In the genomic region with DNA sequence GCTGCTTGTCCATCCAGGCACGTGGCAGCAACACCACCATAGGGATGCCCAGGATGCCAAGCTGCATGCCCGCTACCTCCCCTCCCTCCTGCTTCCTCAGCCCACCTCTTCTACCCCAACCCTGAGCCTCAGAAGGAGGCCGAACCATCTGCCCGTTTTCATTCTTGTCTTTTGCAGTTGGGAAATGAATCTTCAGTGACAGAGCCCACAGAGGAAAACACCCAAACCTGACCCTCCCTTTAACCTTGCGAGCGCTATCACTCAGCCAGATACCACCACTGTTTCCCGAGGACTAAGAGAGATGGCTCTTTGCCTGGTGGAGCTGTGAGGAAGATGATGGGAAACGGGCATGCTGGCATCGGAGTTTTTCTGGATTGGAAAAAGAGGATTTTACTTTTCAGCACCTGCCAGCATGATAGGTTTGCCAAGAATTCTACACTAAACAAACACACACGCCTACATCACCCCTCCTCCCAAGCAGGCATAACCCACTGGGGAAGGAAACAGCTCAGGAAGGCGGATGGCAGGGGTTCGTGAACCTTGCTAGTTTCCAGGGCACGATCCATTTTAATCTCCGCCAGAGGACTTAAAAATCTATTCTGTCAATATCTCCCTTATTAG, we compare ENCODE assay signal across 16 cellular contexts.
DNase-seq lines count a peak whose midpoint lies in the region; ATAC-seq and TF ChIP-seq lines count a peak whose summit lies in the region.
"Had no signal": no experiment of that assay in that cellular context is flagged by ENCODE, and none has a peak within 500 bp of the region (broad histone marks: within the 10 kb centered on the region; RNA-seq: fewer than 3 reads in every experiment).

No MANE protein-coding gene starts in this region.

- peak overlapping the region in 1 of 2 donors; percentile 62 for H3K27ac Mint-ChIP-seq in effector memory CD8-positive, alpha-beta T cell
- H3K27ac Mint-ChIP-seq: GM23338, mesothelial cell of epicardium had no signal

- H2AFZ ChIP-seq in PC-3 (ENCODE audit: low read length): peak overlapping the region; percentile 28
- H2AFZ ChIP-seq in mesenchymal stem cell (ENCODE audit: low read depth, low read length): no peak overlapping the region
- H2AFZ ChIP-seq: GM23338 had no signal

- peaks cover 6 to 9% of the 10 kb centered on the region in 2 donors for H3K27me3 Mint-ChIP-seq in effector memory CD8-positive, alpha-beta T cell

- no peak for TF ChIP-seq CTCF in PC-3 (conservative IDR thresholded peaks at IDR 0.05; ENCODE audit: low read depth, low read length)

- no peak overlapping the region for H2BK12ac ChIP-seq in mesenchymal stem cell (ENCODE audit: low read length in 2 of 2)

- 86% methylated on average over 9 of the region's 14 CpGs for whole genome bisulfite sequencing in mesenchymal stem cell
- 54 to 55% methylated on average over 14 of the region's 14 CpGs for WGBS in aorta, 2 donors

- H3K9me3 ChIP-seq in PC-3 (ENCODE audit: low read length): no peaks in the 10 kb centered on the region
- H3K9me3 ChIP-seq in mesenchymal stem cell (ENCODE audit: control insufficient read depth, low read length): no peaks in the 10 kb centered on the region
- no peaks in the 10 kb centered on the region for H3K9me3 ChIP-seq in aorta (ENCODE audit: control insufficient read depth, low read length)
- H3K9me3 ChIP-seq: neutrophil, right atrium auricular region had no signal

- H4K8ac ChIP-seq in mesenchymal stem cell (ENCODE audit: low read length): peak overlapping the region; percentile 3

- H3K4me3 ChIP-seq in PC-3 (ENCODE audit: low read length) (no peak overlapping the region), mesenchymal stem cell (ENCODE audit: insufficient read depth in 1 of 2, low read depth in 1 of 2, low read length in 2 of 2) (no peak overlapping the region), aorta (ENCODE audit: low read length in 2 of 2) (no peak overlapping the region)
- H3K4me3 ChIP-seq: GM23338, right atrium auricular region had no signal

- H3K23ac ChIP-seq in mesenchymal stem cell (ENCODE audit: low read length in 2 of 2): no peak overlapping the region

- POLR2A ChIA-PET in PC-3 (lab: Charles Lee; ENCODE audit: unreplicated experiment): interaction anchor here (0.6 to 1.0 kb wide), 3 partner anchors 17 to 49 kb away, joined by 3 to 7 read pairs (median 5); no protein-coding TSS in a partner anchor

- CTCF ChIA-PET in PC-3 (lab: Charles Lee): interaction anchor here (0.6 kb wide), 1 partner anchor 10 kb away, joined by 4 read pairs; no protein-coding TSS in a partner anchor

- intact Hi-C loops in PC-3 (cut with micrococcal nuclease): no loop called here
- intact Hi-C loops in aorta (cut with DNase I): no loop called here

- peaks cover 9 to 12% of the 10 kb centered on the region in 2 donors for H3K4me1 Mint-ChIP-seq in effector memory CD8-positive, alpha-beta T cell (ENCODE audit: low read depth in 2 of 2)

- H3K4ac ChIP-seq in mesenchymal stem cell (ENCODE audit: low read depth in 1 of 2, low read length in 2 of 2): no peak overlapping the region

- no peaks in the 10 kb centered on the region for H4K20me1 ChIP-seq in PC-3 (ENCODE audit: low read length)

- H3K9me2 ChIP-seq in PC-3 (replicated peaks; ENCODE audit: low read length): no peaks in the 10 kb centered on the region

- no peak overlapping the region for H2BK5ac ChIP-seq in mesenchymal stem cell (ENCODE audit: low read depth, low read length, poor library complexity, severe bottlenecking)

- H3K18ac ChIP-seq in mesenchymal stem cell (ENCODE audit: low read depth in 1 of 2, low read length in 2 of 2): no peak overlapping the region

- H2BK120ac ChIP-seq in mesenchymal stem cell (ENCODE audit: low read depth, low read length): no peak overlapping the region

- ATAC-seq in PC-3: peak; percentile 10; the same call in 1 of the 2 replicates
- ATAC-seq in aorta (ENCODE audit: low FRiP score): no peak
- no peak for ATAC-seq in effector memory CD8-positive, alpha-beta T cell (replicated peaks)
- ATAC-seq: activated CD4-positive, CD25-positive, alpha-beta regulatory T cell treated with anti-CD3 and anti-CD28 coated beads, Interleukin-2, amount 50 U/mL, for 24 hours; GM23338 had no signal

- no peaks in the 10 kb centered on the region for H3K79me2 ChIP-seq in PC-3 (ENCODE audit: low read length)

- H3F3A ChIP-seq in PC-3 (ENCODE audit: low read length, unreplicated experiment): peaks cover 4% of the 10 kb centered on the region

- no peak overlapping the region for H3K14ac ChIP-seq in mesenchymal stem cell (ENCODE audit: low read length in 2 of 2)

- H3K4me1 ChIP-seq in PC-3 (ENCODE audit: insufficient read depth, low read length) (peaks cover 36% of the 10 kb centered on the region), mesenchymal stem cell (ENCODE audit: control insufficient read depth, insufficient read depth, low read depth, low read length) (no peaks in the 10 kb centered on the region), aorta (ENCODE audit: control insufficient read depth in 1 of 2, insufficient read depth in 2 of 2, low read length in 2 of 2) (no peaks in the 10 kb centered on the region)
- H3K4me1 ChIP-seq: right atrium auricular region had no signal

- no peaks in the 10 kb centered on the region for H3K79me1 ChIP-seq in mesenchymal stem cell (replicated peaks; ENCODE audit: low read length, poor library complexity, severe bottlenecking)

- no peaks in the 10 kb centered on the region for H3K27me3 ChIP-seq in PC-3 (ENCODE audit: low read length)
- H3K27me3 ChIP-seq in mesenchymal stem cell (ENCODE audit: control insufficient read depth in 1 of 2, insufficient read depth in 1 of 2, low read length in 2 of 2): peaks cover 0 to 53% of the 10 kb centered on the region in 2 experiments
- no peaks in the 10 kb centered on the region for H3K27me3 ChIP-seq in aorta (ENCODE audit: control insufficient read depth in 1 of 2, insufficient read depth in 2 of 2, low read length in 1 of 2)
- H3K27me3 ChIP-seq: right atrium auricular region had no signal

- H4K91ac ChIP-seq in mesenchymal stem cell (ENCODE audit: low read length): no peak overlapping the region

- H3K36me3 Mint-ChIP-seq in effector memory CD8-positive, alpha-beta T cell (ENCODE audit: insufficient read depth): peaks cover 3% of the 10 kb centered on the region
- H3K36me3 Mint-ChIP-seq: mesothelial cell of epicardium had no signal

- DNase-seq in SHP77 (lab: John Stamatoyannopoulos, UW): peak; percentile 27 to 44
- no peak for DNase-seq in SHP77 treated with DMSO at 0.1 percent for 48 hours (lab: John Stamatoyannopoulos, UW)
- peak; percentile 9 for DNase-seq in COLO668 (lab: John Stamatoyannopoulos, UW; ENCODE audit: unreplicated experiment)
- DNase-seq in PC-3: peak; percentile 53
- DNase-seq in mesenchymal stem cell: no peak
- DNase-seq in aorta: no peak
- no peak for DNase-seq in effector memory CD8-positive, alpha-beta T cell
- DNase-seq in middle frontal gyrus (ENCODE audit: extremely low spot score, low spot score): no peak
- DNase-seq: hypothalamus, Karpas-422, kidney glomerular epithelial cell had no signal

- no peak overlapping the region for H2AK5ac ChIP-seq in mesenchymal stem cell (ENCODE audit: low read length, severe bottlenecking)

- H3K4me2 ChIP-seq in PC-3 (ENCODE audit: low read length) (peak overlapping the region; percentile 45), mesenchymal stem cell (ENCODE audit: low read length, poor library complexity, severe bottlenecking) (no peak overlapping the region)
- H3K4me2 ChIP-seq: GM23338 had no signal

- no TSS peak for BruUV-seq in PC-3 (replicated peaks; lab: Mats Ljungman, UMichigan)

- H3K36me3 ChIP-seq in PC-3 (ENCODE audit: low read depth, low read length) (no peaks in the 10 kb centered on the region), mesenchymal stem cell (ENCODE audit: control insufficient read depth in 1 of 2, insufficient read depth in 2 of 2, low read depth in 1 of 2, low read length in 2 of 2) (no peaks in the 10 kb centered on the region), aorta (ENCODE audit: control insufficient read depth in 1 of 2, insufficient read depth in 2 of 2, low read length in 1 of 2) (no peaks in the 10 kb centered on the region)
- H3K36me3 ChIP-seq: neutrophil, right atrium auricular region had no signal

- peak overlapping the region; percentile 86 for H3K27ac ChIP-seq in PC-3 (ENCODE audit: low read length)
- no peak overlapping the region for H3K27ac ChIP-seq in mesenchymal stem cell (ENCODE audit: low read length, poor library complexity, severe bottlenecking)
- no peak overlapping the region for H3K27ac ChIP-seq in aorta (ENCODE audit: low read depth in 1 of 2, low read length in 2 of 2)
- H3K27ac ChIP-seq: neutrophil, right atrium auricular region had no signal

- H3K9me3 Mint-ChIP-seq in effector memory CD8-positive, alpha-beta T cell: no peaks in the 10 kb centered on the region
- H3K9me3 Mint-ChIP-seq: GM23338, mesothelial cell of epicardium had no signal

- peak overlapping the region in 1 of 2 donors; percentile 50 for H3K4me3 Mint-ChIP-seq in effector memory CD8-positive, alpha-beta T cell
- H3K4me3 Mint-ChIP-seq: GM23338, mesothelial cell of epicardium had no signal

- H3K9ac ChIP-seq in PC-3 (ENCODE audit: low read length) (peak overlapping the region; percentile 62), mesenchymal stem cell (ENCODE audit: low read length) (no peak overlapping the region)

- H2BK15ac ChIP-seq in mesenchymal stem cell (ENCODE audit: low read depth, poor library complexity, severe bottlenecking): no peak overlapping the region

Comparison
In these comparisons a context has a peak if more than half of its experiments do, and no peak if none do; other contexts are left out.
1. DNase-seq: peak in SHP77 (2 of 2), COLO668 (single experiment) and PC-3 (single experiment); none in SHP77 treated with DMSO at 0.1 percent for 48 hours (single experiment), mesenchymal stem cell (single experiment), aorta (0 of 2), effector memory CD8-positive, alpha-beta T cell (0 of 3) and middle frontal gyrus (single experiment).